ENCODE assay signal across 2 cellular contexts in the genomic region with DNA sequence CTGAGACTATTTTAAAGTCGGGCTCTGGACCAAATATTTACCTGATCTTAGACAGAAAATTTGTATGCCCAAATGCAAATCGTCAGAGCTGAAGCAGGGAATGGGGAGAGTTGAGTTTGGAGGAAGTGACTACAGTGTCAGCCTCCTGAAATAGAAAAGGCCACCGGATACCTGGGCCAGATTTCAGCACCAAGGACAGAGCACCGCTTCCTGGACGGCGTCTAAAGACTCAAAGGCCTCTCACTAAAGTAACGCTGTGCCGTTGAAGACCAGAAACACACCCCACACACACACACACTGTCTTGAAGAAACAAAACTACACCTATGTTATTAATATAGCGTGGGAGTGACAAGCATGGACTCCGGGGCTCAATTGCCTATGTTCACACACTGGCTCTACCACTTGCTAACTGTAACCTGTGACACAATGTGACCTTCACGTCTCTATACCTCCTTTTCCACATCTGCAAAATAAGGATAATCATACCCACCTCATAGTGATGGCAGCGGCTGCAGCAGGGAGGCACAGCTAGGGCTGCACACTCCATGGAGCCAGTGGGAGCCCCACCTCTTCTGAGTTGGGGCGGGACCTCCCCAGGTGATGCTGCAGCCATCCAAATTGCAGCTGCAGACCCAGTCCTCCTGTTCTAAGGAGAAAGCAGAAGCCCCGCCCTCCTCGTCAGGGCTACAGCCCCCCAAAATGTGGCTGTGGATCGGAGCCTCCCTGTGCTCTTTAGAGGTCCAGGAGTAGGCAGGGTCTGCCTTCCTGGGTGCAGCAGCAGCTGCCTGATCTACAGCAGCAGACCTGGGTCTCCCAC.
TF ChIP-seq lines count a peak whose summit lies in the region.

No MANE protein-coding gene starts in this region.

TF ChIP-seq in SK-N-SH, 30 proteins besides CTCF, POLR2A, EP300 and RAD21 (continued from another document):
- no peak for TF ChIP-seq USF1 (IDR thresholded peaks at IDR 0.05; ENCODE audit: borderline replicate concordance, low read depth)
- peak; percentile 97 for TF ChIP-seq REST (IDR thresholded peaks at IDR 0.05; ENCODE audit: low read depth, low read length)
- no peak for TF ChIP-seq GATA2 (CRISPR knock-in tag; IDR thresholded peaks at IDR 0.05)
- TF ChIP-seq USF2 (IDR thresholded peaks at IDR 0.05; ENCODE audit: borderline replicate concordance, low read depth, low read length) = no peak
- no peak for TF ChIP-seq TCF12 (IDR thresholded peaks at IDR 0.05)

TF ChIP-seq in SK-N-SH treated with all-trans-retinoic acid at 6 μM for 48 hours, 23 proteins besides CTCF, POLR2A, EP300 and RAD21 (continued from another document):
- TF ChIP-seq ZNF70 (CRISPR knock-in tag; IDR thresholded peaks at IDR 0.05) = no peak
- TF ChIP-seq, protein P1, sequence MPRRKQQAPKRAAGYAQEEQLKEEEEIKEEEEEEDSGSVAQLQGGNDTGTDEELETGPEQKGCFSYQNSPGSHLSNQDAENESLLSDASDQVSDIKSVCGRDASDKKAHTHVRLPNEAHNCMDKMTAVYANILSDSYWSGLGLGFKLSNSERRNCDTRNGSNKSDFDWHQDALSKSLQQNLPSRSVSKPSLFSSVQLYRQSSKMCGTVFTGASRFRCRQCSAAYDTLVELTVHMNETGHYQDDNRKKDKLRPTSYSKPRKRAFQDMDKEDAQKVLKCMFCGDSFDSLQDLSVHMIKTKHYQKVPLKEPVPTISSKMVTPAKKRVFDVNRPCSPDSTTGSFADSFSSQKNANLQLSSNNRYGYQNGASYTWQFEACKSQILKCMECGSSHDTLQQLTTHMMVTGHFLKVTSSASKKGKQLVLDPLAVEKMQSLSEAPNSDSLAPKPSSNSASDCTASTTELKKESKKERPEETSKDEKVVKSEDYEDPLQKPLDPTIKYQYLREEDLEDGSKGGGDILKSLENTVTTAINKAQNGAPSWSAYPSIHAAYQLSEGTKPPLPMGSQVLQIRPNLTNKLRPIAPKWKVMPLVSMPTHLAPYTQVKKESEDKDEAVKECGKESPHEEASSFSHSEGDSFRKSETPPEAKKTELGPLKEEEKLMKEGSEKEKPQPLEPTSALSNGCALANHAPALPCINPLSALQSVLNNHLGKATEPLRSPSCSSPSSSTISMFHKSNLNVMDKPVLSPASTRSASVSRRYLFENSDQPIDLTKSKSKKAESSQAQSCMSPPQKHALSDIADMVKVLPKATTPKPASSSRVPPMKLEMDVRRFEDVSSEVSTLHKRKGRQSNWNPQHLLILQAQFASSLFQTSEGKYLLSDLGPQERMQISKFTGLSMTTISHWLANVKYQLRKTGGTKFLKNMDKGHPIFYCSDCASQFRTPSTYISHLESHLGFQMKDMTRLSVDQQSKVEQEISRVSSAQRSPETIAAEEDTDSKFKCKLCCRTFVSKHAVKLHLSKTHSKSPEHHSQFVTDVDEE (CRISPR knock-in tag; IDR thresholded peaks at IDR 0.05) = no peak
